Comparison of ENCODE assay signal across 11 cellular contexts in the genomic region with DNA sequence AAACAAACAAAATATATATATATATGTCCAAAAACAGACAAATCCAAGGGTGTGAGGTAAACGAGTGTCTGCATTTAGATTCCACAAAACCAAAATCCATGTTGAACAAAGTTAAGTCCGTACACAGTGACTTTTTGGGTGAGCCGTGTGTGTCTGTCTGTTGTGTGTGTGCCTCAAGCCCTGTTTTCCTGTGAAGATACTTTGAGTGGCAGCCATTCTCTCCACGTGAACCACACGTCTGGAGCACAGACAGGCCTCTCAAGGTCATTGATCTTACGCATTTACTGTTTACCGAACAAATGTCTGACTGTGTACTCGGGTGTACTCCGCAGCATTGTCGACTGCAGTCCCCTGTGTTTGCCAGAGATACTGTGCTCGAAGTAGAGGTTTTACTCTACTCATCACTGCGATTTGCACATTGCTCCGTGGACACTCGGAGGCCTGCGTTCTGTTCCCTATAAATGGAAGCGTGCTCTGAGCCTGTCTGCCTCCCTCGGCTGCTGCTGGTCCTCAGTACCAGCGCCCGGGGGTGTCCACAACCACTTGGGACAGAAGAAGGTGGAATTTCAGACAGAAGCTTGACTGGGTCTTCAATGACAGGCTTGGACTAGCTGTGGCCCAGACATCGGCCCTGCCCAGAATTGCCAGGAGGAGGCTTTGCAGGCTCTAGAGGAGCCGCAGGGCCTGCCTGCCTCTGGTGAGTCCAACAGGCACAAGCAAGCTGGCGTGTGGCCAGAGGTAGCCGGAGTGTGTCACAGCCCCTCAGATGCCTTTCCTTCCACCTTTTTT. TPM values are rescaled to one million over a fixed set of nuclear protein-coding genes. Genes with fewer than 3 reads are reported as not detected.
A peak's percentile ranks its signal among the peaks of the same experiment; 100 is the strongest.
DNase-seq lines count a peak whose midpoint lies in the region; ATAC-seq, FAIRE-seq and TF ChIP-seq lines count a peak whose summit lies in the region.
"Had no signal": no experiment of that assay in that cellular context is flagged by ENCODE, and none has a peak within 500 bp of the region (broad histone marks: within the 10 kb centered on the region; RNA-seq: fewer than 3 reads in every experiment).

No MANE protein-coding gene starts in this region.

- peak overlapping the region; percentile 95 for H3K27ac Mint-ChIP-seq in astrocyte (ENCODE audit: unreplicated experiment)
- H3K27ac Mint-ChIP-seq: activated naive CD8-positive, alpha-beta T cell had no signal

- H3K27me3 ChIP-seq in astrocyte (ENCODE audit: insufficient read depth, low read length) (no peaks in the 10 kb centered on the region), sigmoid colon (no peaks in the 10 kb centered on the region)

- peaks cover 28% of the 10 kb centered on the region for H3K4me1 Mint-ChIP-seq in astrocyte (ENCODE audit: low read depth, unreplicated experiment)

- no peaks in the 10 kb centered on the region for H3K79me2 ChIP-seq in astrocyte (ENCODE audit: insufficient read depth, low read length)

- H3K36me3 ChIP-seq in astrocyte (ENCODE audit: insufficient read depth, low read length) (peaks cover 20% of the 10 kb centered on the region), sigmoid colon (peaks cover 18 to 44% (median 31%) of the 10 kb centered on the region in 4 donors)

- H4K20me1 ChIP-seq in astrocyte (ENCODE audit: insufficient read depth, low read length): no peaks in the 10 kb centered on the region

- H3K9me3 Mint-ChIP-seq in astrocyte (ENCODE audit: unreplicated experiment): no peaks in the 10 kb centered on the region

- peak overlapping the region; percentile 83 for H3K9ac ChIP-seq in astrocyte (ENCODE audit: low read length)

- DNase-seq in EL (peak; percentile 44), astrocyte (ENCODE audit: low read depth) (peak; percentile 60), hepatic stellate cell (ENCODE audit: low spot score) (peak; percentile 37), sigmoid colon (peak; percentile 93), RPMI8226 (no peak), NOMO-1 treated with DMSO at 0.1 percent for 48 hours (lab: John Stamatoyannopoulos, UW; ENCODE audit: unreplicated experiment) (no peak)
- DNase-seq in stimulated activated CD4-positive, alpha-beta T cell treated with anti-CD3 and anti-CD28 coated beads, Interleukin-4, amount 100 ng/mL, for 4 hours: no peak
- DNase-seq: GF-D8 had no signal

- H3K4me2 ChIP-seq in astrocyte (ENCODE audit: low read length): peak overlapping the region; percentile 73

- no peak for TF ChIP-seq EP300 in sigmoid colon (IDR thresholded peaks at IDR 0.05)

- H3K27ac ChIP-seq in astrocyte (ENCODE audit: low read depth, low read length): peak overlapping the region; percentile 95
- H3K27ac ChIP-seq in sigmoid colon: peak overlapping the region; percentile 79 to 91 (median 90)

- intact Hi-C loops in sigmoid colon (cut with DNase I): loop anchor here (5.0 kb wide), 1 partner anchor 73 kb away; a partner anchor contains a TSS

- H3K4me3 ChIP-seq in astrocyte (ENCODE audit: insufficient read depth, low read depth, low read length): no peak overlapping the region
- no peak overlapping the region for H3K4me3 ChIP-seq in sigmoid colon

- no peak for TF ChIP-seq POLR2A in sigmoid colon (IDR thresholded peaks at IDR 0.05)

- H3K27me3 Mint-ChIP-seq in astrocyte (ENCODE audit: low read depth, unreplicated experiment): no peaks in the 10 kb centered on the region
- H3K27me3 Mint-ChIP-seq: activated naive CD8-positive, alpha-beta T cell had no signal

- peaks cover 16% of the 10 kb centered on the region for H3K36me3 Mint-ChIP-seq in astrocyte (ENCODE audit: low read depth, unreplicated experiment)

- WGBS in sigmoid colon, 2 donors: 88 to 92% methylated on average over 23 of the region's 23 CpGs

- peak overlapping the region; percentile 34 for H3K4me3 Mint-ChIP-seq in astrocyte (ENCODE audit: unreplicated experiment)
- H3K4me3 Mint-ChIP-seq: activated naive CD8-positive, alpha-beta T cell had no signal

- H2AFZ ChIP-seq in astrocyte (ENCODE audit: low read depth, low read length): no peak overlapping the region

- H3K4me1 ChIP-seq in astrocyte (ENCODE audit: insufficient read depth, low read length) (peaks cover 33% of the 10 kb centered on the region), sigmoid colon (peaks cover 0 to 38% (median 24%) of the 10 kb centered on the region in 4 donors)

- no peak for ATAC-seq in GM19395 (IDR thresholded peaks at IDR 0.05; ENCODE audit: unreplicated experiment)

- no peak for TF ChIP-seq CTCF in astrocyte (IDR thresholded peaks at IDR 0.05; ENCODE audit: insufficient read depth, low read depth, low read length)
- peak in 2 of 4 experiments; percentile 7 to 23 for TF ChIP-seq CTCF in sigmoid colon (IDR thresholded peaks at IDR 0.05)

- no peak for FAIRE-seq in astrocyte (lab: Jason Lieb, UNC)

- H3K9me3 ChIP-seq in astrocyte (ENCODE audit: insufficient read depth, low read depth, low read length) (no peaks in the 10 kb centered on the region), sigmoid colon (no peaks in the 10 kb centered on the region)

RNA-seq across cellular contexts. Expression of a gene that starts 22.1 kb away (rescaled TPM):
- total RNA-seq in astrocyte (not detected in 2 replicates), sigmoid colon (not detected)
- 1 to 10 TPM in 1 of 3 donors, under 1 TPM in 1, not detected in 1; 0.92 to 3.0 TPM for polyA plus RNA-seq in sigmoid colon
- total RNA-seq: pulmonary artery endothelial cell had no signal

RNA-seq across cellular contexts. Expression of a gene that starts 39.0 kb away (rescaled TPM):
- total RNA-seq in astrocyte (10.9 and 11.3 TPM in 2 replicates), sigmoid colon (10 to 100 TPM; 27.0 to 52.1 (median 38.2) TPM)
- polyA plus RNA-seq in sigmoid colon: 10 to 100 TPM; 27.4 to 46.0 (median 31.8) TPM

RNA-seq across cellular contexts. Expression of a gene that starts 54.2 kb away (rescaled TPM):
- 0.34 and 0.64 TPM in 2 replicates for total RNA-seq in astrocyte
- total RNA-seq in sigmoid colon: 10 to 100 TPM in 1 of 4 donors, 1 to 10 TPM in 3; 5.0 to 11.9 (median 7.5) TPM
- polyA plus RNA-seq in sigmoid colon: 1 to 10 TPM in 1 of 3 donors, under 1 TPM in 1, not detected in 1; 0.60 to 1.9 TPM

Comparison
In these comparisons a context has a peak if more than half of its experiments do, and no peak if none do; other contexts are left out.
1. DNase-seq: peak in EL (single experiment), astrocyte (single experiment), hepatic stellate cell (single experiment) and sigmoid colon (single experiment); none in stimulated activated CD4-positive, alpha-beta T cell treated with anti-CD3 and anti-CD28 coated beads, Interleukin-4, amount 100 ng/mL, for 4 hours (0 of 2), RPMI8226 (single experiment) and NOMO-1 treated with DMSO at 0.1 percent for 48 hours (single experiment).